8 cellular contexts compared by ENCODE assay signal in genomic region chr11:111601979-111602864, GRCh38. TPM values are rescaled to one million over a fixed set of nuclear protein-coding genes. Genes with fewer than 3 reads are reported as not detected.
DNase-seq lines count a peak whose midpoint lies in the region; ATAC-seq and TF ChIP-seq lines count a peak whose summit lies in the region.

TSS of gene SIK2 (plus strand) at chr11:111602449. CDS start at chr11:111602564, 115 bp downstream.

- ATAC-seq in HG02571 (IDR thresholded peaks at IDR 0.05; ENCODE audit: unreplicated experiment) (peak; percentile 84), thoracic aorta (ENCODE audit: insufficient number of reproducible peaks, low FRiP score, low read depth) (peak; percentile 95)

- peak; percentile 98 for TF ChIP-seq RAD21 in SK-N-SH (IDR thresholded peaks at IDR 0.05; ENCODE audit: low read length)

- H3K36me3 ChIP-seq in SK-N-SH (replicated peaks in 1 of 2; ENCODE audit: control insufficient read depth in 1 of 2, insufficient read depth in 2 of 2, low read length in 1 of 2) = no peaks in the 10 kb centered on the region
- H3K36me3 ChIP-seq in thoracic aorta = no peaks in the 10 kb centered on the region

- peak; percentile 93 for TF ChIP-seq CTCF in GM10266 (IDR thresholded peaks at IDR 0.05; ENCODE audit: control insufficient read depth, insufficient read depth, low read depth, missing control alignments)
- peak; percentile 79 for TF ChIP-seq CTCF in SK-N-SH (IDR thresholded peaks at IDR 0.05)
- TF ChIP-seq CTCF in glutamatergic neuron (IDR thresholded peaks at IDR 0.05; ENCODE audit: partially characterized antibody, unreplicated experiment) = peak; percentile 58
- peak; percentile 95 for TF ChIP-seq CTCF in osteocyte (IDR thresholded peaks at IDR 0.05)
- peak; percentile 89 for TF ChIP-seq CTCF in thoracic aorta (IDR thresholded peaks at IDR 0.05)

- peaks cover 46% of the 10 kb centered on the region for H3K79me2 ChIP-seq in SK-N-SH (ENCODE audit: insufficient read depth)

- no peaks in the 10 kb centered on the region for H3K9me3 Mint-ChIP-seq in activated naive CD8-positive, alpha-beta T cell (ENCODE audit: low read depth)
- peaks cover 6% of the 10 kb centered on the region for H3K9me3 Mint-ChIP-seq in glutamatergic neuron (ENCODE audit: unreplicated experiment)
- H3K9me3 Mint-ChIP-seq in osteocyte (ENCODE audit: unreplicated experiment) = no peaks in the 10 kb centered on the region

- no peaks in the 10 kb centered on the region for H3K9me2 ChIP-seq in SK-N-SH

- DNase-seq in GM10266 (ENCODE audit: extremely low spot score) (peak; percentile 95), NAMALWA (ENCODE audit: low spot score) (peak; percentile 97), SK-N-SH (peak; percentile 98), glutamatergic neuron (peak; percentile 97), osteocyte (ENCODE audit: extremely low spot score, unreplicated experiment) (peak; percentile 99), thoracic aorta (ENCODE audit: low spot score) (peak; percentile 72)

- H3K4me2 ChIP-seq in SK-N-SH = peak within 1 kb of the TSS; percentile 82

- CTCF ChIA-PET in SK-N-SH (lab: Yijun Ruan, JAX) = interaction anchor here (0.6 to 4.7 kb wide), 20 partner anchors 10 to 269 kb away, joined by 3 to 184 read pairs (median 4); partner anchors contain the start of genes ALG9 and PPP2R1B

- peak; percentile 17 to 41; a peak in 3 of 4 replicates for TF ChIP-seq EP300 in SK-N-SH (IDR thresholded peaks at IDR 0.05; ENCODE audit: borderline replicate concordance in 1 of 2, low read depth in 1 of 2, low read length in 1 of 2)

- peaks cover 29% of the 10 kb centered on the region for H3K4me1 Mint-ChIP-seq in activated naive CD8-positive, alpha-beta T cell (ENCODE audit: low read depth)
- H3K4me1 Mint-ChIP-seq in glutamatergic neuron (ENCODE audit: low read depth, unreplicated experiment) = peaks cover 12% of the 10 kb centered on the region
- H3K4me1 Mint-ChIP-seq in osteocyte (ENCODE audit: unreplicated experiment) = peaks cover 33% of the 10 kb centered on the region

- peak within 1 kb of the TSS; percentile 96 for H3K4me3 Mint-ChIP-seq in activated naive CD8-positive, alpha-beta T cell
- peak within 1 kb of the TSS; percentile 96 for H3K4me3 Mint-ChIP-seq in glutamatergic neuron (ENCODE audit: unreplicated experiment)
- H3K4me3 Mint-ChIP-seq in osteocyte (ENCODE audit: unreplicated experiment) = peak within 1 kb of the TSS; percentile 83

- peak within 1 kb of the TSS; percentile 95 for H3K9ac ChIP-seq in SK-N-SH

- peaks cover 10% of the 10 kb centered on the region for H3F3A ChIP-seq in SK-N-SH (replicated peaks; ENCODE audit: insufficient read depth)

- no peaks in the 10 kb centered on the region for H3K9me3 ChIP-seq in SK-N-SH
- no peaks in the 10 kb centered on the region for H3K9me3 ChIP-seq in thoracic aorta

- H3K36me3 Mint-ChIP-seq in activated naive CD8-positive, alpha-beta T cell = no peaks in the 10 kb centered on the region
- H3K36me3 Mint-ChIP-seq in glutamatergic neuron (ENCODE audit: unreplicated experiment) (peaks cover 4% of the 10 kb centered on the region), osteocyte (ENCODE audit: unreplicated experiment) (no peaks in the 10 kb centered on the region)

- H3K27me3 ChIP-seq in SK-N-SH (ENCODE audit: insufficient read depth) = no peaks in the 10 kb centered on the region
- H3K27me3 ChIP-seq in thoracic aorta (replicated peaks; ENCODE audit: insufficient read depth) = no peaks in the 10 kb centered on the region

- H3K27ac Mint-ChIP-seq in activated naive CD8-positive, alpha-beta T cell = peak within 1 kb of the TSS; percentile 91
- H3K27ac Mint-ChIP-seq in glutamatergic neuron (ENCODE audit: unreplicated experiment) (peak within 1 kb of the TSS; percentile 73), osteocyte (ENCODE audit: unreplicated experiment) (peak within 1 kb of the TSS; percentile 89)

- no peaks in the 10 kb centered on the region for H3K27me3 Mint-ChIP-seq in activated naive CD8-positive, alpha-beta T cell
- peaks cover 10% of the 10 kb centered on the region for H3K27me3 Mint-ChIP-seq in glutamatergic neuron (ENCODE audit: unreplicated experiment)
- no peaks in the 10 kb centered on the region for H3K27me3 Mint-ChIP-seq in osteocyte (ENCODE audit: unreplicated experiment)

- under 1% methylated on average over 13 of the region's 100 CpGs for WGBS in SK-N-SH (ENCODE audit: low lambda C conversion rate)

- H3K4me1 ChIP-seq in SK-N-SH (ENCODE audit: control insufficient read depth in 1 of 2, insufficient read depth in 2 of 2, low read depth in 1 of 2, low read length in 1 of 2) (peaks cover 12 to 13% of the 10 kb centered on the region in 2 experiments; a peak in 3 of 4 replicates), thoracic aorta (ENCODE audit: control insufficient read depth in 1 of 2, low read depth in 2 of 2) (peaks cover 16 to 24% of the 10 kb centered on the region in 2 donors)

- peak within 1 kb of the TSS; percentile 82 to 95 for H3K4me3 ChIP-seq in SK-N-SH (ENCODE audit: low read depth in 2 of 2, low read length in 1 of 2)
- peak within 1 kb of the TSS; percentile 97 for H3K4me3 ChIP-seq in thoracic aorta

- peaks cover 28% of the 10 kb centered on the region; the same call in 1 of the 2 replicates for H4K20me1 ChIP-seq in SK-N-SH (ENCODE audit: insufficient read depth)

- H3K27ac ChIP-seq in SK-N-SH (ENCODE audit: low read depth in 2 of 2, low read length in 1 of 2) (peak within 1 kb of the TSS; percentile 74 to 90), thoracic aorta (peak within 1 kb of the TSS; percentile 86 to 89)

- H2AFZ ChIP-seq in SK-N-SH (ENCODE audit: low read depth) = peak within 1 kb of the TSS; percentile 98

- POLR2A ChIA-PET in SK-N-SH (lab: Yijun Ruan, JAX) = interaction anchor here (0.5 kb wide), 1 partner anchor 294 kb away, joined by 3 read pairs; no protein-coding TSS in a partner anchor

TF ChIP-seq in SK-N-SH, 30 proteins besides CTCF, POLR2A, EP300 and RAD21:
- no peak for TF ChIP-seq MEF2A (IDR thresholded peaks at IDR 0.05; ENCODE audit: borderline replicate concordance, low read depth)
- peak; percentile 59 for TF ChIP-seq CHD2 (IDR thresholded peaks at IDR 0.05; ENCODE audit: low read length, partially characterized antibody)
- peak; percentile 32; the same call in 1 of the 2 replicates for TF ChIP-seq GABPA (IDR thresholded peaks at IDR 0.05; ENCODE audit: low read depth)
- peak; percentile 100 for TF ChIP-seq SMC3 (IDR thresholded peaks at IDR 0.05; ENCODE audit: low read depth, low read length)
- peak; percentile 87; the same call in 1 of the 2 replicates for TF ChIP-seq SIN3A (IDR thresholded peaks at IDR 0.05; ENCODE audit: borderline replicate concordance, low read depth, low read length)
- TF ChIP-seq GATA2 (CRISPR knock-in tag; IDR thresholded peaks at IDR 0.05) = no peak; the same call in 1 of the 2 replicates
- TF ChIP-seq ELF1 (IDR thresholded peaks at IDR 0.05) = peak; percentile 79
- no peak for TF ChIP-seq FOXM1 (IDR thresholded peaks at IDR 0.05; ENCODE audit: low read depth)
- TF ChIP-seq MXI1 (IDR thresholded peaks at IDR 0.05; ENCODE audit: low read depth, low read length) = 0 out of 2 replicates have a peak, but pooled peaks have one; percentile 18
- no peak for TF ChIP-seq NFIC (IDR thresholded peaks at IDR 0.05; ENCODE audit: borderline replicate concordance)
- peak; percentile 55 for TF ChIP-seq TAF1 (IDR thresholded peaks at IDR 0.05; ENCODE audit: borderline replicate concordance, low read depth, low read length)
- TF ChIP-seq NRF1 (IDR thresholded peaks at IDR 0.05; ENCODE audit: low read depth, low read length) = peak; percentile 24
- peak; percentile 71; the same call in 1 of the 2 replicates for TF ChIP-seq MAX (IDR thresholded peaks at IDR 0.05; ENCODE audit: low read depth)
- TF ChIP-seq RCOR1 (IDR thresholded peaks at IDR 0.05; ENCODE audit: low read length) = peak; percentile 59; the same call in 1 of the 2 replicates
- no peak for TF ChIP-seq FOSL2 (IDR thresholded peaks at IDR 0.05; ENCODE audit: borderline replicate concordance, low read depth)
- TF ChIP-seq FOXJ3 (CRISPR knock-in tag; IDR thresholded peaks at IDR 0.05) = no peak

RNA-seq across cellular contexts. Expression of gene SIK2, which starts in this region (rescaled TPM):
- polyA plus RNA-seq in SK-N-SH (2012; rRNA removed) = 8.9 and 9.7 TPM in 2 replicates
- 6.1 and 6.8 TPM in 2 replicates for polyA plus RNA-seq in SK-N-SH (2012; cell fraction: cytosol; rRNA removed)
- 12.6 and 16.1 TPM in 2 replicates for polyA plus RNA-seq in SK-N-SH (2012; cell fraction: nucleus; rRNA removed)
- total RNA-seq in glutamatergic neuron (ENCODE audit: unreplicated experiment) (10.1 TPM), osteocyte (19.0 and 21.9 TPM in 2 replicates), thoracic aorta (10 to 100 TPM in 1 of 2 donors, 1 to 10 TPM in 1; 9.9 to 15.0 TPM)

Comparison
In these comparisons a context has a peak if more than half of its experiments do, and no peak if none do; other contexts are left out.
1. Peak in every context shown above with its lines: DNase-seq, ATAC-seq, H3K4me3 ChIP-seq and H3K27ac ChIP-seq.